Comparison of ENCODE assay signal across 15 cellular contexts in the genomic region with DNA sequence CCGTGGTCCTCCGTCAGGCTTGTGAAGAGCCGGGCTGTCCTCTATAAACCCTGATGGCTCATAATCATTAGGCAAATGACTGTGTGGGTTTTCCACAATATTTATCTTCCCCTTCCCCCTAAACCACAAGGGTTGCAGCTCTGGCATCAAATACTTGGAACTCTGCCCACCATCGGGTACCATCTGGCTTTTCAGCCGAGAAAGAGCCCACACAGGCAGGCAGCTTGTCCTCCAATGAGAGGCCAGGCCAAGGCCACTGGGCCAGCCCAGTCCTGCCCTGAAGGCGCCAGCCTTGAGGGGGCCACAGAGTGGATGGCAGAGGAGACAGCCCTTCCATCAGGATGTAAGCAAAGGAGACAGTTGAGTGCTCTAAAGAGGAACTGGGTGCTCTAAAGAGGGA. TPM values are rescaled to one million over a fixed set of nuclear protein-coding genes. Genes with fewer than 3 reads are reported as not detected.
DNase-seq lines count a peak whose midpoint lies in the region; ATAC-seq and TF ChIP-seq lines count a peak whose summit lies in the region.
"Had no signal": no experiment of that assay in that cellular context is flagged by ENCODE, and none has a peak within 500 bp of the region (broad histone marks: within the 10 kb centered on the region; RNA-seq: fewer than 3 reads in every experiment).

No MANE protein-coding gene starts in this region.

- H3K9ac ChIP-seq in fibroblast of lung (ENCODE audit: insufficient read depth, low read length) = no peak overlapping the region

- no peak overlapping the region for H3K27ac Mint-ChIP-seq in activated CD4-positive, alpha-beta T cell treated with anti-CD3 and anti-CD28 coated beads, Interleukin-2, amount 10 ng/mL, durations not matched to agents 7 days and 5 days
- H3K27ac Mint-ChIP-seq in HFFc6 = no peak overlapping the region

- no peaks in the 10 kb centered on the region for H3K4me1 Mint-ChIP-seq in activated CD4-positive, alpha-beta T cell treated with anti-CD3 and anti-CD28 coated beads, Interleukin-2, amount 10 ng/mL, durations not matched to agents 7 days and 5 days
- H3K4me1 Mint-ChIP-seq in HFFc6 (ENCODE audit: low read depth) = no peaks in the 10 kb centered on the region

- no peaks in the 10 kb centered on the region for H3K27me3 Mint-ChIP-seq in activated CD4-positive, alpha-beta T cell treated with anti-CD3 and anti-CD28 coated beads, Interleukin-2, amount 10 ng/mL, durations not matched to agents 7 days and 5 days
- no peaks in the 10 kb centered on the region; the same call in 1 of the 2 replicates for H3K27me3 Mint-ChIP-seq in HFFc6 (ENCODE audit: insufficient read depth)

- H3K4me3 Mint-ChIP-seq in activated CD4-positive, alpha-beta T cell treated with anti-CD3 and anti-CD28 coated beads, Interleukin-2, amount 10 ng/mL, durations not matched to agents 7 days and 5 days = no peak overlapping the region
- no peak overlapping the region for H3K4me3 Mint-ChIP-seq in HFFc6

- no peak overlapping the region for H3K4me2 ChIP-seq in fibroblast of lung (ENCODE audit: extremely low read depth, insufficient read depth, low read length)

- no peak for ATAC-seq in GM21717 (IDR thresholded peaks at IDR 0.05; ENCODE audit: unreplicated experiment)
- ATAC-seq: body of pancreas had no signal

- H3K9me3 ChIP-seq in fibroblast of lung (ENCODE audit: control insufficient read depth, insufficient read depth, low read depth, low read length) = no peaks in the 10 kb centered on the region
- H3K9me3 ChIP-seq: body of pancreas, right lobe of liver had no signal

- H3K4me3 ChIP-seq in fibroblast of lung (replicated peaks in 1 of 4; ENCODE audit: control extremely low read depth in 1 of 4, insufficient read depth in 1 of 4, low read depth in 3 of 4, low read length in 4 of 4) = no peak overlapping the region
- H3K4me3 ChIP-seq: body of pancreas, right lobe of liver had no signal

- POLR2A ChIA-PET in activated CD4-positive, alpha-beta T cell treated with anti-CD3 and anti-CD28 coated beads, Interleukin-2, amount 10 ng/mL, durations not matched to agents 7 days and 5 days (lab: Charles Lee) = no interaction called here

- peak; percentile 69 for DNase-seq in DMS153 (lab: John Stamatoyannopoulos, UW)
- DNase-seq in NCI-H2029 (lab: John Stamatoyannopoulos, UW) = peak; percentile 23
- peak; percentile 95 for DNase-seq in NCI-H69 (lab: John Stamatoyannopoulos, UW)
- DNase-seq in fibroblast of lung (ENCODE audit: low read depth in 2 of 2) = peak; percentile 7 to 31
- DNase-seq in activated CD4-positive, alpha-beta T cell treated with anti-CD3 and anti-CD28 coated beads, Interleukin-2, amount 10 ng/mL, durations not matched to agents 7 days and 5 days = no peak
- no peak for DNase-seq in HFFc6
- DNase-seq: activated gamma-delta T cell; body of pancreas; effector memory CD4-positive, alpha-beta T cell; mammary epithelial cell; right lobe of liver; stimulated activated CD4-positive, alpha-beta T cell treated with anti-CD3 and anti-CD28 coated beads, Interleukin-2, amount 100 ng/mL, for 48 hours; trophoblast cell had no signal

- H3K4me1 ChIP-seq in fibroblast of lung (ENCODE audit: control insufficient read depth, extremely low read depth, insufficient read depth, low read length) = no peaks in the 10 kb centered on the region
- H3K4me1 ChIP-seq: body of pancreas, right lobe of liver had no signal

- H3K27ac ChIP-seq in fibroblast of lung (ENCODE audit: insufficient read depth, low read length) = no peak overlapping the region
- H3K27ac ChIP-seq: body of pancreas, right lobe of liver had no signal

- no peaks in the 10 kb centered on the region for H3K79me2 ChIP-seq in fibroblast of lung (ENCODE audit: control insufficient read depth, insufficient read depth, low read length)

- H3K27me3 ChIP-seq in fibroblast of lung (ENCODE audit: control insufficient read depth, insufficient read depth, low read length) = no peaks in the 10 kb centered on the region
- H3K27me3 ChIP-seq: body of pancreas, right lobe of liver had no signal

- CTCF ChIA-PET in activated CD4-positive, alpha-beta T cell treated with anti-CD3 and anti-CD28 coated beads, Interleukin-2, amount 10 ng/mL, durations not matched to agents 7 days and 5 days (lab: Charles Lee) = interaction anchor here (0.6 to 3.0 kb wide), 2 partner anchors 17 to 24 kb away, joined by 5 to 19 read pairs; no protein-coding TSS in a partner anchor

- H3K36me3 Mint-ChIP-seq in activated CD4-positive, alpha-beta T cell treated with anti-CD3 and anti-CD28 coated beads, Interleukin-2, amount 10 ng/mL, durations not matched to agents 7 days and 5 days (ENCODE audit: low read depth) = no peaks in the 10 kb centered on the region
- no peaks in the 10 kb centered on the region for H3K36me3 Mint-ChIP-seq in HFFc6 (ENCODE audit: low read depth)

- no peak overlapping the region for H2AFZ ChIP-seq in fibroblast of lung (ENCODE audit: low read length)

- peaks cover 3% of the 10 kb centered on the region for H3K36me3 ChIP-seq in fibroblast of lung (ENCODE audit: control insufficient read depth, insufficient read depth, low read length)
- H3K36me3 ChIP-seq: right lobe of liver had no signal

- TF ChIP-seq CTCF in fibroblast of lung (conservative IDR thresholded peaks at IDR 0.05 in 1 of 2, IDR thresholded peaks at IDR 0.05 in 1 of 2; ENCODE audit: low read depth in 1 of 2, low read length in 2 of 2) = no peak
- TF ChIP-seq CTCF in HFFc6 (IDR thresholded peaks at IDR 0.05) = no peak

- H3K9me3 Mint-ChIP-seq in activated CD4-positive, alpha-beta T cell treated with anti-CD3 and anti-CD28 coated beads, Interleukin-2, amount 10 ng/mL, durations not matched to agents 7 days and 5 days = no peaks in the 10 kb centered on the region
- H3K9me3 Mint-ChIP-seq in HFFc6 = no peaks in the 10 kb centered on the region

- no peaks in the 10 kb centered on the region for H4K20me1 ChIP-seq in fibroblast of lung (ENCODE audit: control insufficient read depth, extremely low read depth, insufficient read depth, low read length)

RNA-seq across cellular contexts. Expression of a gene that starts 31.8 kb away (rescaled TPM):
- 29.0 and 39.6 TPM in 2 replicates for total RNA-seq in fibroblast of lung
- 21.2 and 34.7 TPM in 2 replicates for polyA plus RNA-seq in fibroblast of lung
- polyA plus RNA-seq in fibroblast of lung (2012) = 33.8 and 47.6 TPM in 2 replicates
- polyA minus RNA-seq in fibroblast of lung (ENCODE audit: low replicate concordance) = 28.4 and 31.8 TPM in 2 replicates
- total RNA-seq in activated CD4-positive, alpha-beta T cell treated with anti-CD3 and anti-CD28 coated beads, Interleukin-2, amount 10 ng/mL, durations not matched to agents 7 days and 5 days = 10 to 100 TPM; 28.6 to 34.4 TPM
- total RNA-seq in HFFc6 (2021; fragmentation: NEBNext Ultra II Directional; extraction: Animal tissue kit (Norgen Biotek cat#: 25700)) = 10 to 100 TPM; 40.9 to 50.7 (median 46.6) TPM

RNA-seq across cellular contexts. Expression of a gene that starts 51.8 kb away (rescaled TPM):
- total RNA-seq in fibroblast of lung = 0.26 and 0.50 TPM in 2 replicates
- polyA plus RNA-seq in fibroblast of lung = 0.01 TPM in 2 replicates
- 0.02 and 0.03 TPM in 2 replicates for polyA plus RNA-seq in fibroblast of lung (2012)
- not detected in 2 replicates for polyA minus RNA-seq in fibroblast of lung (ENCODE audit: low replicate concordance)
- under 1 TPM; 0.20 to 0.25 TPM for total RNA-seq in activated CD4-positive, alpha-beta T cell treated with anti-CD3 and anti-CD28 coated beads, Interleukin-2, amount 10 ng/mL, durations not matched to agents 7 days and 5 days
- under 1 TPM in 2 of 6 experiments, not detected in 4; 0.05 to 0.07 TPM for total RNA-seq in HFFc6 (2021; fragmentation: NEBNext Ultra II Directional; extraction: Animal tissue kit (Norgen Biotek cat#: 25700))
- total RNA-seq: activated CD8-positive, alpha-beta memory T cell treated with anti-CD3 and anti-CD28 coated beads for 36 hours; body of pancreas had no signal
- polyA plus RNA-seq: mammary epithelial cell had no signal

RNA-seq across cellular contexts. Expression of a gene that starts 59.5 kb away (rescaled TPM):
- total RNA-seq in fibroblast of lung = 7.2 and 10.2 TPM in 2 replicates
- 13.9 and 29.7 TPM in 2 replicates for polyA plus RNA-seq in fibroblast of lung
- polyA plus RNA-seq in fibroblast of lung (2012) = 13.5 and 26.5 TPM in 2 replicates
- polyA minus RNA-seq in fibroblast of lung (ENCODE audit: low replicate concordance) = 23.9 and 51.9 TPM in 2 replicates
- total RNA-seq in activated CD4-positive, alpha-beta T cell treated with anti-CD3 and anti-CD28 coated beads, Interleukin-2, amount 10 ng/mL, durations not matched to agents 7 days and 5 days = 100 to 1,000 TPM; 254 to 281 TPM
- total RNA-seq in HFFc6 (2021; fragmentation: NEBNext Ultra II Directional; extraction: Animal tissue kit (Norgen Biotek cat#: 25700)) = 10 to 100 TPM; 15.7 to 18.9 (median 17.5) TPM

Comparison
In these comparisons a context has a peak if more than half of its experiments do, and no peak if none do; other contexts are left out.
1. DNase-seq: peak in DMS153 (single experiment), NCI-H2029 (single experiment), NCI-H69 (single experiment) and fibroblast of lung (2 of 2); none in activated CD4-positive, alpha-beta T cell treated with anti-CD3 and anti-CD28 coated beads, Interleukin-2, amount 10 ng/mL, durations not matched to agents 7 days and 5 days (single experiment) and HFFc6 (single experiment).
2. RNA of a gene that starts 59.5 kb away (total RNA-seq): 254 to 281 TPM in activated CD4-positive, alpha-beta T cell treated with anti-CD3 and anti-CD28 coated beads, Interleukin-2, amount 10 ng/mL, durations not matched to agents 7 days and 5 days; 15.7 to 18.9 TPM in HFFc6 and 7.2 to 10.2 TPM in fibroblast of lung; every median in the first group is over 10 times any median in the second.